ENCODE assay signal across 1 cellular context in genomic region chr1:46166521-46167462, GRCh38.
TF ChIP-seq lines count a peak whose summit lies in the region.

No MANE protein-coding gene starts in this region.

TF ChIP-seq in endothelial cell of umbilical vein, 7 proteins besides CTCF, POLR2A, EP300 and RAD21:
- TF ChIP-seq JUN (IDR thresholded peaks at IDR 0.05; ENCODE audit: borderline replicate concordance, insufficient read depth, insufficient read length, low read depth) (no peak), EZH2 (IDR thresholded peaks at IDR 0.05; ENCODE audit: borderline replicate concordance, low read depth, low read length, severe bottlenecking) (no peak), MYC (IDR thresholded peaks at IDR 0.05; ENCODE audit: low read depth, low read length) (no peak), FOS (IDR thresholded peaks at IDR 0.05; ENCODE audit: borderline replicate concordance, insufficient read depth, low read length) (no peak), POLR2AphosphoS5 (IDR thresholded peaks at IDR 0.05; ENCODE audit: insufficient read depth, low read depth, low read length) (no peak), MAX (IDR thresholded peaks at IDR 0.05; ENCODE audit: insufficient read depth, insufficient read length) (no peak)
